Comparison of ENCODE assay signal across 19 cellular contexts in genomic region chr3:17969244-17969643, GRCh38.
DNase-seq lines count a peak whose midpoint lies in the region; ATAC-seq, FAIRE-seq and TF ChIP-seq lines count a peak whose summit lies in the region.
"Had no signal": no experiment of that assay in that cellular context is flagged by ENCODE, and none has a peak within 500 bp of the region (broad histone marks: within the 10 kb centered on the region; RNA-seq: fewer than 3 reads in every experiment).

No MANE protein-coding gene starts in this region.

- H3K27ac ChIP-seq in DND-41 (ENCODE audit: low read length) = peak overlapping the region; percentile 98; the same call in 1 of the 2 replicates
- H3K27ac ChIP-seq in K562 (ENCODE audit: extremely low read depth, low read depth, low read length) = no peak overlapping the region

- H3K4me1 ChIP-seq in DND-41 (ENCODE audit: insufficient read depth, low read length) (peaks cover 88% of the 10 kb centered on the region), K562 (replicated peaks in 1 of 2; ENCODE audit: control insufficient read depth in 2 of 2, insufficient read depth in 2 of 2, low read length in 2 of 2) (no peaks in the 10 kb centered on the region)

- ATAC-seq in DND-41 (ENCODE audit: insufficient read depth, low read depth) (no peak), K562 (no peak)

- intact Hi-C loops in K562 (cut with micrococcal nuclease) = no loop called here

- no peaks in the 10 kb centered on the region for H3K36me3 ChIP-seq in DND-41 (ENCODE audit: insufficient read depth, low read length)
- no peaks in the 10 kb centered on the region for H3K36me3 ChIP-seq in K562 (ENCODE audit: control insufficient read depth, insufficient read depth, low read length)
- H3K36me3 ChIP-seq: HAP-1 had no signal

- no peaks in the 10 kb centered on the region for H3K79me2 ChIP-seq in DND-41 (ENCODE audit: insufficient read depth, low read length)
- H3K79me2 ChIP-seq in K562 (ENCODE audit: control insufficient read depth, insufficient read depth, low read length) = no peaks in the 10 kb centered on the region

- no peak for TF ChIP-seq EP300 in K562 (IDR thresholded peaks at IDR 0.05; ENCODE audit: low read length)

- no peaks in the 10 kb centered on the region for H3K9me1 ChIP-seq in K562 (ENCODE audit: control insufficient read depth, insufficient read depth, low read length)

- no peaks in the 10 kb centered on the region for H3K27me3 ChIP-seq in DND-41 (ENCODE audit: insufficient read depth, low read length, poor library complexity)
- no peaks in the 10 kb centered on the region for H3K27me3 ChIP-seq in K562 (ENCODE audit: control insufficient read depth in 2 of 2, insufficient read depth in 2 of 2, low read length in 2 of 2)

- FAIRE-seq in K562 (lab: Jason Lieb, UNC) = no peak
- FAIRE-seq: GM12891, GM18507, H54 had no signal

- H3K9me3 ChIP-seq in DND-41 (ENCODE audit: insufficient read depth, low read length, severe bottlenecking) = no peaks in the 10 kb centered on the region
- H3K9me3 ChIP-seq in K562 (replicated peaks; ENCODE audit: control insufficient read depth, insufficient read depth, low read depth, low read length) = no peaks in the 10 kb centered on the region
- H3K9me3 ChIP-seq: HAP-1 had no signal

- H2AFZ ChIP-seq in DND-41 (ENCODE audit: low read depth, low read length) (no peak overlapping the region), K562 (ENCODE audit: low read depth, low read length) (no peak overlapping the region)

- in situ Hi-C loops in K562 (cut with MboI) = no loop called here

- TF ChIP-seq RAD21 in K562 (CRISPR knock-in tag; conservative IDR thresholded peaks at IDR 0.05 in 1 of 2, IDR thresholded peaks at IDR 0.05 in 1 of 2) = no peak

- CTCF ChIA-PET in K562 (lab: Yijun Ruan, JAX; ENCODE audit: low intra/inter-chr PET ratio) = no interaction called here

- POLR2A ChIA-PET in K562 (lab: Yijun Ruan, JAX) = interaction anchor here (0.6 to 0.8 kb wide), 3 partner anchors 45 to 690 kb away, joined by 3 to 4 read pairs (median 3); no protein-coding TSS in a partner anchor

- 1% methylated on average over 3 of the region's 3 CpGs for WGBS in K562 (ENCODE audit: insufficient coverage, low coverage, missing lambda C conversion rate)

- TF ChIP-seq POLR2A in NB4 (IDR thresholded peaks at IDR 0.05; ENCODE audit: extremely low read depth, insufficient read length) (no peak), K562 (conservative IDR thresholded peaks at IDR 0.05) (no peak)

- no TSS peak for BruUV-seq in K562 (replicated peaks; lab: Mats Ljungman, UMichigan)

- H4K20me1 ChIP-seq in DND-41 (ENCODE audit: insufficient read depth, low read length) = no peaks in the 10 kb centered on the region
- no peaks in the 10 kb centered on the region for H4K20me1 ChIP-seq in K562 (replicated peaks; ENCODE audit: control insufficient read depth, insufficient read depth, low read length)

- no peak overlapping the region for H3K9ac ChIP-seq in DND-41 (ENCODE audit: low read depth, low read length)
- no peak overlapping the region for H3K9ac ChIP-seq in K562 (ENCODE audit: insufficient read depth in 1 of 2, low read depth in 2 of 2, low read length in 2 of 2)

- DNase-seq in DND-41 = no peak
- DNase-seq in NB4 (ENCODE audit: low read depth) = no peak
- DNase-seq in K562 (ENCODE audit: extremely low read depth in 1 of 4, low spot score in 3 of 4) = no peak
- DNase-seq in MV-4-11 (lab: John Stamatoyannopoulos, UW) = no peak
- no peak for DNase-seq in stimulated activated CD4-positive, alpha-beta T cell treated with anti-CD3 and anti-CD28 coated beads, Interleukin-1b, Interleukin-23, amount 100 ng/mL, for 48 hours
- DNase-seq in activated CD4-positive, alpha-beta T cell treated with anti-CD3 and anti-CD28 coated beads, Interleukin-2, amount 50 U/mL, for 1 hour = no peak
- DNase-seq: C1 segment of cervical spinal cord; Calu3; CD4-positive, alpha-beta memory T cell; COR-L47; DMS53; DMS79 treated with DMSO at 0.1 percent for 48 hours; GDM1; GOT3; HFFc6 had no signal

- TF ChIP-seq CTCF in DND-41 (IDR thresholded peaks at IDR 0.05; ENCODE audit: borderline replicate concordance, extremely low read depth, low read length, poor library complexity, severe bottlenecking) = no peak
- no peak for TF ChIP-seq CTCF in NB4 (IDR thresholded peaks at IDR 0.05; ENCODE audit: low read depth, low read length)
- TF ChIP-seq CTCF in K562 (IDR thresholded peaks at IDR 0.05 in 2 of 3, conservative IDR thresholded peaks at IDR 0.05 in 1 of 3; ENCODE audit: insufficient read depth in 2 of 3, low read depth in 1 of 3, low read length in 3 of 3) = no peak

- H3K4me2 ChIP-seq in DND-41 (ENCODE audit: insufficient read depth, low read length) (no peak overlapping the region), K562 (ENCODE audit: insufficient read depth, low read length) (no peak overlapping the region)

- H3K4me3 ChIP-seq in DND-41 (ENCODE audit: low read depth in 1 of 2, low read length in 2 of 2) (no peak overlapping the region), NB4 (ENCODE audit: low read depth, low read length) (peak overlapping the region; percentile 81), K562 (no peak overlapping the region)
- H3K4me3 ChIP-seq: HAP-1 had no signal

TF ChIP-seq in K562, 482 proteins besides CTCF, POLR2A, EP300 and RAD21:
- TF ChIP-seq NCOA2 (IDR thresholded peaks at IDR 0.05; ENCODE audit: partially characterized antibody in 2 of 2) = no peak
- TF ChIP-seq ZBTB40 (IDR thresholded peaks at IDR 0.05) = peak; percentile 91
- no peak for TF ChIP-seq ZBTB40 (CRISPR knock-in tag; IDR thresholded peaks at IDR 0.05)
- no peak for TF ChIP-seq RBM17 (IDR thresholded peaks at IDR 0.05; ENCODE audit: borderline replicate concordance, low read depth, low read length)
